ENCODE assay signal across 19 cellular contexts in genomic region chr1:167510244-167510643, GRCh38. TPM values are rescaled to one million over a fixed set of nuclear protein-coding genes. Genes with fewer than 3 reads are reported as not detected.
DNase-seq lines count a peak whose midpoint lies in the region; ATAC-seq and TF ChIP-seq lines count a peak whose summit lies in the region.
"Had no signal": no experiment of that assay in that cellular context is flagged by ENCODE, and none has a peak within 500 bp of the region (broad histone marks: within the 10 kb centered on the region; RNA-seq: fewer than 3 reads in every experiment).

No MANE protein-coding gene starts in this region.

- CTCF ChIA-PET in activated CD8-positive, alpha-beta T cell treated with anti-CD3 and anti-CD28 coated beads for 36 hours (lab: Charles Lee) = interaction anchor here (0.8 to 1.5 kb wide), 4 partner anchors 24 to 60 kb away, joined by 3 to 4 read pairs (median 4); no protein-coding TSS in a partner anchor

- intact Hi-C loops in activated CD8-positive, alpha-beta T cell treated with anti-CD3 and anti-CD28 coated beads for 36 hours (cut with micrococcal nuclease) = loop anchor here (10.0 kb wide), 1 partner anchor 285 kb away; the partner anchor contains the start of gene POU2F1

- H3K4me1 Mint-ChIP-seq in activated CD8-positive, alpha-beta T cell treated with anti-CD3 and anti-CD28 coated beads for 36 hours (ENCODE audit: low read depth) = peaks cover 75% of the 10 kb centered on the region
- H3K4me1 Mint-ChIP-seq in immature natural killer cell (peaks cover 97 to 100% of the 10 kb centered on the region in 2 donors), mesothelial cell of epicardium (no peaks in the 10 kb centered on the region)

- peak overlapping the region; percentile 76 for H3K27ac Mint-ChIP-seq in activated CD8-positive, alpha-beta T cell treated with anti-CD3 and anti-CD28 coated beads for 36 hours
- peak overlapping the region; percentile 84 to 97 (median 96) for H3K27ac Mint-ChIP-seq in immature natural killer cell
- no peak overlapping the region for H3K27ac Mint-ChIP-seq in mesothelial cell of epicardium

- no peak for TF ChIP-seq CTCF in activated CD8-positive, alpha-beta T cell treated with anti-CD3 and anti-CD28 coated beads for 36 hours (IDR thresholded peaks at IDR 0.05)
- no peak for TF ChIP-seq CTCF in mesothelial cell of epicardium (IDR thresholded peaks at IDR 0.05; ENCODE audit: unreplicated experiment)

- DNase-seq in NCI-H1417 (lab: John Stamatoyannopoulos, UW) (peak in 2 of 3 experiments; percentile 12 to 61), NCI-H1417 treated with DMSO at 0.1 percent for 48 hours (lab: John Stamatoyannopoulos, UW) (no peak), COR-L47 (lab: John Stamatoyannopoulos, UW) (peak; percentile 33), immature natural killer cell (peak in 2 of 3 donors; percentile 22 to 28), mesothelial cell of epicardium (ENCODE audit: low spot score in 2 of 2, unreplicated experiment in 2 of 2) (no peak)
- peak; percentile 33 for DNase-seq in activated CD8-positive, alpha-beta T cell treated with anti-CD3 and anti-CD28 coated beads for 36 hours
- DNase-seq in stimulated activated CD4-positive, alpha-beta T cell treated with anti-CD3 and anti-CD28 coated beads, Interleukin-1b, Interleukin-23, amount 100 ng/mL, for 48 hours = no peak
- DNase-seq: BE2C, brain microvascular endothelial cell, cortex of kidney, DMS53, foreskin keratinocyte, NCI-H1436, psoas muscle, spleen, thyroid gland had no signal

- POLR2A ChIA-PET in activated CD8-positive, alpha-beta T cell treated with anti-CD3 and anti-CD28 coated beads for 36 hours (lab: Charles Lee) = interaction anchor here (1.0 to 6.7 kb wide), 8 partner anchors 6 to 63 kb away, joined by 3 to 71 read pairs (median 8); partner anchors contain the start of gene CD247

- H3K4me3 Mint-ChIP-seq in activated CD8-positive, alpha-beta T cell treated with anti-CD3 and anti-CD28 coated beads for 36 hours = peak overlapping the region; percentile 58
- H3K4me3 Mint-ChIP-seq in immature natural killer cell (peak overlapping the region; percentile 85 to 100 (median 91)), mesothelial cell of epicardium (no peak overlapping the region)
- H3K4me3 Mint-ChIP-seq: neural crest cell had no signal

- ATAC-seq in activated CD8-positive, alpha-beta T cell treated with anti-CD3 and anti-CD28 coated beads for 36 hours = peak; percentile 25
- ATAC-seq in GM21423 (IDR thresholded peaks at IDR 0.05; ENCODE audit: unreplicated experiment) = no peak
- ATAC-seq: foreskin keratinocyte, psoas muscle had no signal

- H3K36me3 Mint-ChIP-seq in activated CD8-positive, alpha-beta T cell treated with anti-CD3 and anti-CD28 coated beads for 36 hours (ENCODE audit: low read depth) = peaks cover 84% of the 10 kb centered on the region
- peaks cover 54 to 80% (median 57%) of the 10 kb centered on the region in 3 donors for H3K36me3 Mint-ChIP-seq in immature natural killer cell
- H3K36me3 Mint-ChIP-seq in mesothelial cell of epicardium = no peaks in the 10 kb centered on the region

- H3K27me3 Mint-ChIP-seq in activated CD8-positive, alpha-beta T cell treated with anti-CD3 and anti-CD28 coated beads for 36 hours = no peaks in the 10 kb centered on the region
- H3K27me3 Mint-ChIP-seq in immature natural killer cell (ENCODE audit: low read depth in 3 of 3) (peaks cover 18 to 70% (median 55%) of the 10 kb centered on the region in 3 donors), mesothelial cell of epicardium (ENCODE audit: low read depth) (peaks cover 11% of the 10 kb centered on the region)

- H3K9me3 Mint-ChIP-seq in activated CD8-positive, alpha-beta T cell treated with anti-CD3 and anti-CD28 coated beads for 36 hours = no peaks in the 10 kb centered on the region
- H3K9me3 Mint-ChIP-seq in immature natural killer cell = no peaks in the 10 kb centered on the region
- H3K9me3 Mint-ChIP-seq in mesothelial cell of epicardium = no peaks in the 10 kb centered on the region
- H3K9me3 Mint-ChIP-seq: neural crest cell had no signal

RNA-seq across cellular contexts. Expression of gene CD247, which starts 8.1 kb away (rescaled TPM):
- 100 to 1,000 TPM; 224 to 229 TPM for total RNA-seq in activated CD8-positive, alpha-beta T cell treated with anti-CD3 and anti-CD28 coated beads for 36 hours
- 1,000 to 10,000 TPM; 1,122 to 1,466 (median 1,335) TPM for polyA plus RNA-seq in immature natural killer cell
- total RNA-seq in mesothelial cell of epicardium = 0.13 to 0.36 TPM (median 0.22 TPM) in 3 replicates
- total RNA-seq: RPMI7951 had no signal
- polyA plus RNA-seq: foreskin keratinocyte had no signal

RNA-seq across cellular contexts. Expression of gene CREG1, which starts 43.3 kb away (rescaled TPM):
- total RNA-seq in activated CD8-positive, alpha-beta T cell treated with anti-CD3 and anti-CD28 coated beads for 36 hours = 1 to 10 TPM; 9.7 to 10.0 TPM
- polyA plus RNA-seq in immature natural killer cell = 10 to 100 TPM; 12.4 to 18.0 (median 14.7) TPM
- 40.8 to 45.0 TPM (median 41.7 TPM) in 3 replicates for total RNA-seq in mesothelial cell of epicardium

Comparison
In these comparisons a context has a peak if more than half of its experiments do, and no peak if none do; other contexts are left out.
1. DNase-seq: peak in NCI-H1417 (2 of 3), COR-L47 (single experiment), activated CD8-positive, alpha-beta T cell treated with anti-CD3 and anti-CD28 coated beads for 36 hours (single experiment) and immature natural killer cell (2 of 3); none in NCI-H1417 treated with DMSO at 0.1 percent for 48 hours (single experiment), mesothelial cell of epicardium (0 of 2) and stimulated activated CD4-positive, alpha-beta T cell treated with anti-CD3 and anti-CD28 coated beads, Interleukin-1b, Interleukin-23, amount 100 ng/mL, for 48 hours (single experiment).
2. RNA of gene CD247, which starts 8.1 kb away (total RNA-seq): 224 to 229 TPM in activated CD8-positive, alpha-beta T cell treated with anti-CD3 and anti-CD28 coated beads for 36 hours; 0.13 to 0.36 TPM in mesothelial cell of epicardium; every median in the first group is over 100 times any median in the second.